ENCODE assay signal across 1 cellular context in genomic region chr1:39786303-39787107, GRCh38.
A peak's percentile ranks its signal among the peaks of the same experiment; 100 is the strongest.
TF ChIP-seq lines count a peak whose summit lies in the region.

No MANE protein-coding gene starts in this region.

TF ChIP-seq in GM12878, 131 proteins besides CTCF, POLR2A, EP300 and RAD21:
- TF ChIP-seq MEF2B (IDR thresholded peaks at IDR 0.05; ENCODE audit: partially characterized antibody, poor library complexity, severe bottlenecking): peak; percentile 19
